Comparison of ENCODE assay signal across 29 cellular contexts in genomic region chr10:19046709-19047108, GRCh38. TPM values are rescaled to one million over a fixed set of nuclear protein-coding genes. Genes with fewer than 3 reads are reported as not detected.
"Had no signal": no experiment of that assay in that cellular context is flagged by ENCODE, and none has a peak within 500 bp of the region (broad histone marks: within the 10 kb centered on the region; RNA-seq: fewer than 3 reads in every experiment).

No MANE protein-coding gene starts in this region.

- DNase-seq: activated B cell treated with CpG ODN at 0.5 μM for 24 hours; activated CD4-positive, alpha-beta T cell treated with anti-CD3 and anti-CD28 coated beads for 1 hour; activated CD4-positive, alpha-beta T cell treated with anti-CD3 and anti-CD28 coated beads, Interleukin-2, amount 10 ng/mL, durations not matched to agents 24 days and 14 days; activated CD4-positive, alpha-beta T cell treated with anti-CD3 and anti-CD28 coated beads, Interleukin-2, amount 50 U/mL, for 48 hours; activated CD8-positive, alpha-beta memory T cell treated with anti-CD3 and anti-CD28 coated beads, Interleukin-2, amount 10 ng/mL, durations not matched to agents 7 days and 5 days; activated effector memory CD4-positive, alpha-beta T cell treated with Interleukin-2 at 50 U/mL for 16 hours; activated naive CD4-positive, alpha-beta T cell; activated T-cell treated with anti-CD3 and anti-CD28 coated beads, Interleukin-2, amount 50 U/mL, for 24 hours; aorta; central memory CD4-positive, alpha-beta T cell; Kasumi-1; NCI-H1048; NCI-H146; NCI-H187 treated with DMSO at 0.1 percent for 48 hours; NCI-H2081 treated with DMSO at 0.1 percent for 48 hours; NCI-H446; NCI-H526; NCI-H774; RPMI8226; T-cell; T-helper 2 cell; T1000 had no signal

- H3K4me3 ChIP-seq: SK-N-MC had no signal

- H3K36me3 Mint-ChIP-seq: activated CD8-positive, alpha-beta memory T cell treated with anti-CD3 and anti-CD28 coated beads, Interleukin-2, amount 10 ng/mL, durations not matched to agents 7 days and 5 days; activated naive CD4-positive, alpha-beta T cell treated with anti-CD3 and anti-CD28 coated beads, Interleukin-2, amount 50 U/mL, for 24 hours; T-cell had no signal

- H3K27me3 Mint-ChIP-seq: activated B cell treated with CpG ODN at 0.5 μM for 24 hours; activated CD4-positive, alpha-beta T cell treated with anti-CD3 and anti-CD28 coated beads, Interleukin-2, amount 10 ng/mL, durations not matched to agents 24 days and 14 days; activated CD8-positive, alpha-beta memory T cell treated with anti-CD3 and anti-CD28 coated beads, Interleukin-2, amount 10 ng/mL, durations not matched to agents 7 days and 5 days; activated naive CD4-positive, alpha-beta T cell treated with anti-CD3 and anti-CD28 coated beads, Interleukin-2, amount 50 U/mL, for 24 hours; activated T-cell treated with anti-CD3 and anti-CD28 coated beads, Interleukin-2, amount 50 U/mL, for 24 hours; T-cell had no signal

- H3K4me1 Mint-ChIP-seq: activated B cell treated with CpG ODN at 0.5 μM for 24 hours; activated CD4-positive, alpha-beta T cell treated with anti-CD3 and anti-CD28 coated beads, Interleukin-2, amount 10 ng/mL, durations not matched to agents 24 days and 14 days; activated CD8-positive, alpha-beta memory T cell treated with anti-CD3 and anti-CD28 coated beads, Interleukin-2, amount 10 ng/mL, durations not matched to agents 7 days and 5 days; activated naive CD4-positive, alpha-beta T cell treated with anti-CD3 and anti-CD28 coated beads, Interleukin-2, amount 50 U/mL, for 24 hours; T-cell had no signal

- H3K27ac Mint-ChIP-seq: activated B cell treated with CpG ODN at 0.5 μM for 24 hours; activated CD4-positive, alpha-beta T cell treated with anti-CD3 and anti-CD28 coated beads, Interleukin-2, amount 10 ng/mL, durations not matched to agents 24 days and 14 days; activated CD8-positive, alpha-beta memory T cell treated with anti-CD3 and anti-CD28 coated beads, Interleukin-2, amount 10 ng/mL, durations not matched to agents 7 days and 5 days; activated naive CD4-positive, alpha-beta T cell treated with anti-CD3 and anti-CD28 coated beads, Interleukin-2, amount 50 U/mL, for 24 hours; activated T-cell treated with anti-CD3 and anti-CD28 coated beads, Interleukin-2, amount 50 U/mL, for 24 hours; activated T-helper 1 cell treated with anti-CD3 and anti-CD28 coated beads, Interleukin-12 subunit alpha, Interleukin-12 subunit beta, Interleukin-2, Interleukin-4 antibody, amounts not matched to agents 30 ng/mL and 10 ng/mL and 1 ng/mL, durations not matched to agents 14 hours and 24 hours and 36 hours; T-cell had no signal

- H3K4me3 Mint-ChIP-seq: activated B cell treated with CpG ODN at 0.5 μM for 24 hours; activated CD4-positive, alpha-beta T cell treated with anti-CD3 and anti-CD28 coated beads, Interleukin-2, amount 10 ng/mL, durations not matched to agents 24 days and 14 days; activated CD8-positive, alpha-beta memory T cell treated with anti-CD3 and anti-CD28 coated beads, Interleukin-2, amount 10 ng/mL, durations not matched to agents 7 days and 5 days; activated naive CD4-positive, alpha-beta T cell treated with anti-CD3 and anti-CD28 coated beads, Interleukin-2, amount 50 U/mL, for 24 hours; activated T-cell treated with anti-CD3 and anti-CD28 coated beads, Interleukin-2, amount 50 U/mL, for 24 hours; activated T-helper 1 cell treated with anti-CD3 and anti-CD28 coated beads, Interleukin-12 subunit alpha, Interleukin-12 subunit beta, Interleukin-2, Interleukin-4 antibody, amounts not matched to agents 30 ng/mL and 10 ng/mL and 1 ng/mL, durations not matched to agents 14 hours and 24 hours and 36 hours; T-cell had no signal

- H3K9me3 Mint-ChIP-seq: activated CD4-positive, alpha-beta T cell treated with anti-CD3 and anti-CD28 coated beads, Interleukin-2, amount 10 ng/mL, durations not matched to agents 24 days and 14 days had no signal

- ATAC-seq: activated CD8-positive, alpha-beta memory T cell treated with anti-CD3 and anti-CD28 coated beads, Interleukin-2, amount 10 ng/mL, durations not matched to agents 7 days and 5 days; Right ventricle myocardium inferior; T-cell had no signal

RNA-seq across cellular contexts. Expression of gene MALRD1, which starts 1.9 kb away (rescaled TPM):
- total RNA-seq: activated B cell treated with CpG ODN at 0.5 μM for 24 hours; activated CD4-positive, alpha-beta T cell treated with anti-CD3 and anti-CD28 coated beads, Interleukin-2, amount 10 ng/mL, durations not matched to agents 24 days and 14 days; activated CD8-positive, alpha-beta memory T cell treated with anti-CD3 and anti-CD28 coated beads, Interleukin-2, amount 10 ng/mL, durations not matched to agents 7 days and 5 days; activated T-helper 1 cell treated with anti-CD3 and anti-CD28 coated beads, Interleukin-12 subunit alpha, Interleukin-12 subunit beta, Interleukin-2, Interleukin-4 antibody, amounts not matched to agents 30 ng/mL and 10 ng/mL and 1 ng/mL, durations not matched to agents 14 hours and 24 hours and 36 hours; bronchial epithelial cell; M059J; OCI-LY7 had no signal
